In the genomic region with DNA sequence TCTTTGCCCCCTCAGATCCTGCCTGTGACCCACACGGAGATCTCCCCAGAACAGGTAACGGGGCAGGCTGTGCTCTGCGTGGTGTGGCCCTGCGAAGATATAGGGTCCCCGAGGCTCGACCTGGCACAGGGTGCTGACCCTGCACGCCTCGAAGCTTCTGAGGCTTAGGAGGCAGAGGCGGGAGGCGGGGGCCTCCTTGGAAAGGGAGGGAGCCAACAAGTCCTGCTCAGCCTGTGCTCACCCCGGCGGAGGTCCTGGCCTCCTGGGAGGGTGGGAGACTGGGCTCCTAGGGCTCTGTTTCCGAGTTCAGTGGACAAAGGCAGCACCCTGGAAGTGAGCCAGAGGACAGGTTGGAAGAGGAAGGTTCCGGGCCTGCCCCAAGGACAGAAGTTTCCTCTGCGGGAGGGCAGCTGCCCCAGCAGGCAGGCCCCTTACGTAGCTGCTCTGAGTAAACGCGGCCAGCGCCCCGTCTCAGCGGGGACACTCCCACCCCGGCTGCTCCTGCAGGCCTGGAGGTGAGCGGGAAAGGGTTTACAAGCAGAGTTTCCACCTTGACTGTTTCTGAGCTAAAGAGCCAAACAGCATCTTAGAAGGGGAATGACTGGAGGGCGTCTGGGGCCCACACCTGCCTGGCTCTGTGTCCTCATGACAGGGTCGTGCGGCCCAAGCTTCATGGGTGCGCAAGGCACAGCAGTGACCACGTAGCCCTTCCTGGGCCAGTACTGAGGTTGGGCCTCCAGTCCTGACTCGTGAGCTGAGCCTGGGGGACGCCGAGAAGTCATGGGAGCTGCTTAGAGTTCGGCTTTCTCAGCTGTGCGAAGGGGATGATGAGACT, we compare ENCODE assay signal across 1 cellular context.
TF ChIP-seq lines count a peak whose summit lies in the region.

No MANE protein-coding gene starts in this region.

TF ChIP-seq in GM23338, 12 proteins besides CTCF, POLR2A, EP300 and RAD21 (continued from another document):
- no peak for TF ChIP-seq ETS1 (IDR thresholded peaks at IDR 0.05)
- TF ChIP-seq POLR2AphosphoS5 (IDR thresholded peaks at IDR 0.05; ENCODE audit: low read depth) = no peak
TF ChIP-seq in GM23338: peak in this region for 0.
